11 cellular contexts compared by ENCODE assay signal in the genomic region with DNA sequence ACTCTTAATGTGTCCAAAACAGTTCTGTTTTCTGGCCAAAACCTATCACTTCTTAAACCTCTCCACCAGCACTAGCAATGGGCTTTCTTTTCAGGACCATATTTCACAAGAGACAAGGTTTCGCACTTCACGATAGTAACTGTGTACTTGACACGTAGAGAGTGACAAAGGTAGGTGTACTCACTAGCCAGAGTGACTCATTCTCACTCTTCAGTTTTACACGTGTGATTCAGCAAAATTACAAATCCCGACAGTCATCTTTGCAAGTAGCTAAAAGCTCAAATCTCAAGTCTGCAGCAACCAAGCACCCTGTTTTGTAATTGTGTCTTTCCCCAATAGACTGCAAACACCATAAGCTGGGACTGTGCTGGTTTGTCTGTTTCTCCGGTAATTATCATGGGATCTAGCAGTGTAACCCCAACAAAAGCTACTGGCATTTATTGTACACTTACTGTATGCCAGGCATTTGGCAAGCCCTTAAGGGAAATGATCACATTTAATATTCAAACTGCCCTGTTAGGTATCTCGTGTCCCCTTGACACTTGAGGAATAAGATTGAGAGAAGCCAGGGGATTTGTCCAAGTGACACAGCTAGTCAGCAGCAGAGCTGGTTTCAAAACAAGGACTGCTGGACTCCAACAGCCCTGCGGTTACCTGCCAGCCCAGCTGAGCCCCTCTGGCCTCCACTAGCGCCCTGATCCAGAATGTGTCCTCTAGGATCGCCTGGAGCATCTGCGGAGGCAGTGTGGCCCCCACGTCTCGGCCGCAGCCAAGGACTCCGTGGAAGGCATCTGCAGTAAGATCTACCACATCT. TPM values are rescaled to one million over a fixed set of nuclear protein-coding genes. Genes with fewer than 3 reads are reported as not detected.
DNase-seq lines count a peak whose midpoint lies in the region; ATAC-seq and TF ChIP-seq lines count a peak whose summit lies in the region.
"Had no signal": no experiment of that assay in that cellular context is flagged by ENCODE, and none has a peak within 500 bp of the region (broad histone marks: within the 10 kb centered on the region; RNA-seq: fewer than 3 reads in every experiment).

No MANE protein-coding gene starts in this region.

- H3K4me1 Mint-ChIP-seq in CD8-positive, alpha-beta memory T cell: peaks cover 4 to 25% (median 15%) of the 10 kb centered on the region in 3 donors

- no peak for ATAC-seq in HG02642 (IDR thresholded peaks at IDR 0.05; ENCODE audit: poor library complexity, unreplicated experiment)
- no peak for ATAC-seq in HG02870 (IDR thresholded peaks at IDR 0.05; ENCODE audit: unreplicated experiment)

- peak overlapping the region in 1 of 7 donors; percentile 39 for H3K4me3 Mint-ChIP-seq in CD8-positive, alpha-beta memory T cell
- H3K4me3 Mint-ChIP-seq: activated B cell treated with CpG ODN at 0.5 μM for 24 hours had no signal

- POLR2A ChIA-PET in CD8-positive, alpha-beta memory T cell (lab: Charles Lee): interaction anchor here (1.0 kb wide), 1 partner anchor 11 kb away, joined by 3 read pairs; no protein-coding TSS in a partner anchor

- CTCF ChIA-PET in CD8-positive, alpha-beta memory T cell (lab: Charles Lee): interaction anchor here (0.8 to 3.8 kb wide), 3 partner anchors 25 to 69 kb away, joined by 3 to 26 read pairs (median 3); a partner anchor contains a TSS

- intact Hi-C loops in vagina (cut with DNase I): no loop called here

- peak overlapping the region in 7 of 8 donors; percentile 27 to 87 (median 55) for H3K27ac Mint-ChIP-seq in CD8-positive, alpha-beta memory T cell
- H3K27ac Mint-ChIP-seq: activated B cell treated with CpG ODN at 0.5 μM for 24 hours had no signal

- H3K4me3 ChIP-seq in CD8-positive, alpha-beta memory T cell (ENCODE audit: low read length): no peak overlapping the region
- H3K4me3 ChIP-seq in adipocyte (ENCODE audit: low read length) (no peak overlapping the region), vagina (no peak overlapping the region)

- H3K27me3 ChIP-seq in CD8-positive, alpha-beta memory T cell (ENCODE audit: insufficient read depth, low read length, poor library complexity, severe bottlenecking): no peaks in the 10 kb centered on the region
- H3K27me3 ChIP-seq in adipocyte (replicated peaks; ENCODE audit: control insufficient read depth, insufficient read depth, low read length) (no peaks in the 10 kb centered on the region), vagina (no peaks in the 10 kb centered on the region)

- H3K27me3 Mint-ChIP-seq in CD8-positive, alpha-beta memory T cell: no peaks in the 10 kb centered on the region
- H3K27me3 Mint-ChIP-seq: activated B cell treated with CpG ODN at 0.5 μM for 24 hours had no signal

- no peaks in the 10 kb centered on the region for H3K9me3 ChIP-seq in CD8-positive, alpha-beta memory T cell (ENCODE audit: low read length)
- H3K9me3 ChIP-seq in adipocyte (ENCODE audit: control insufficient read depth, low read length): no peaks in the 10 kb centered on the region
- no peaks in the 10 kb centered on the region for H3K9me3 ChIP-seq in vagina

- peaks cover 10% of the 10 kb centered on the region for H3K4me1 ChIP-seq in CD8-positive, alpha-beta memory T cell (ENCODE audit: insufficient read depth, low read length)
- H3K4me1 ChIP-seq in adipocyte (ENCODE audit: control insufficient read depth, insufficient read depth, low read length) (peaks cover 33% of the 10 kb centered on the region), vagina (peaks cover 26% of the 10 kb centered on the region)

- DNase-seq in CD8-positive, alpha-beta memory T cell: no peak
- DNase-seq in LHCN-M2 (ENCODE audit: low read depth) (peak; percentile 64), adipocyte (ENCODE audit: low read depth) (no peak), kidney tubule cell (ENCODE audit: low spot score) (peak; percentile 60), vagina (ENCODE audit: extremely low spot score in 2 of 2) (no peak)
- no peak for DNase-seq in activated effector memory CD4-positive, alpha-beta T cell treated with Interleukin-2 at 50 U/mL for 16 hours
- DNase-seq: activated B cell treated with CpG ODN at 0.5 μM for 24 hours, Kasumi-1, small intestine had no signal

- no peak for TF ChIP-seq CTCF in vagina (IDR thresholded peaks at IDR 0.05)

- H3K9me3 Mint-ChIP-seq in CD8-positive, alpha-beta memory T cell: no peaks in the 10 kb centered on the region
- H3K9me3 Mint-ChIP-seq: activated B cell treated with CpG ODN at 0.5 μM for 24 hours had no signal

- peaks cover 77% of the 10 kb centered on the region for H3K36me3 ChIP-seq in CD8-positive, alpha-beta memory T cell (ENCODE audit: insufficient read depth, low read length)
- H3K36me3 ChIP-seq in adipocyte (ENCODE audit: control insufficient read depth, insufficient read depth, low read length, severe bottlenecking): peaks cover 90% of the 10 kb centered on the region
- H3K36me3 ChIP-seq in vagina: peaks cover 8 to 96% of the 10 kb centered on the region in 2 donors

- TF ChIP-seq POLR2A in vagina (IDR thresholded peaks at IDR 0.05): no peak

- peaks cover 4 to 89% (median 4%) of the 10 kb centered on the region in 3 donors for H3K36me3 Mint-ChIP-seq in CD8-positive, alpha-beta memory T cell

- peak overlapping the region; percentile 57 for H3K9ac ChIP-seq in adipocyte (ENCODE audit: low read length)

- no peak overlapping the region for H3K27ac ChIP-seq in CD8-positive, alpha-beta memory T cell (ENCODE audit: low read depth, low read length)
- no peak overlapping the region for H3K27ac ChIP-seq in vagina

RNA-seq across cellular contexts. Expression of a gene that starts 9.9 kb away (rescaled TPM):
- total RNA-seq in CD8-positive, alpha-beta memory T cell: 10 to 100 TPM; 33.6 to 34.1 TPM
- 88.0 TPM for polyA plus RNA-seq in CD8-positive, alpha-beta memory T cell
- total RNA-seq in LHCN-M2 (2014; rRNA removed) (10.2 and 13.6 TPM in 2 replicates), vagina (36.6 TPM)
- 25.7 TPM for polyA plus RNA-seq in LHCN-M2 (2012)

RNA-seq across cellular contexts. Expression of a gene that starts 27.6 kb away (rescaled TPM):
- 10 to 100 TPM; 37.5 to 38.3 TPM for total RNA-seq in CD8-positive, alpha-beta memory T cell
- 14.6 TPM for polyA plus RNA-seq in CD8-positive, alpha-beta memory T cell
- total RNA-seq in LHCN-M2 (2014; rRNA removed) (15.3 and 15.9 TPM in 2 replicates), vagina (24.1 TPM)
- 8.5 TPM for polyA plus RNA-seq in LHCN-M2 (2012)

RNA-seq across cellular contexts. Expression of a gene that starts 32.4 kb away (rescaled TPM):
- 1 to 10 TPM; 2.5 to 3.2 TPM for total RNA-seq in CD8-positive, alpha-beta memory T cell
- polyA plus RNA-seq in CD8-positive, alpha-beta memory T cell: 0.45 TPM
- total RNA-seq in LHCN-M2 (2014; rRNA removed) (7.2 and 10.3 TPM in 2 replicates), vagina (292 TPM)
- polyA plus RNA-seq in LHCN-M2 (2012): 8.0 TPM

RNA-seq across cellular contexts. Expression of a gene that starts 53.2 kb away (rescaled TPM):
- total RNA-seq in CD8-positive, alpha-beta memory T cell: 10 to 100 TPM; 81.1 to 82.1 TPM
- 219 TPM for polyA plus RNA-seq in CD8-positive, alpha-beta memory T cell
- total RNA-seq in LHCN-M2 (2014; rRNA removed) (118 and 180 TPM in 2 replicates), vagina (114 TPM)
- 196 TPM for polyA plus RNA-seq in LHCN-M2 (2012)

RNA-seq across cellular contexts. Expression of a gene that starts 53.4 kb away (rescaled TPM):
- 1 to 10 TPM; 2.7 to 2.8 TPM for total RNA-seq in CD8-positive, alpha-beta memory T cell
- polyA plus RNA-seq in CD8-positive, alpha-beta memory T cell: 0.94 TPM
- total RNA-seq in LHCN-M2 (2014; rRNA removed) (5.4 and 9.0 TPM in 2 replicates), vagina (15.2 TPM)
- 3.5 TPM for polyA plus RNA-seq in LHCN-M2 (2012)

Comparison
In these comparisons a context has a peak if more than half of its experiments do, and no peak if none do; other contexts are left out.
1. DNase-seq: peak in LHCN-M2 (single experiment) and kidney tubule cell (single experiment); none in CD8-positive, alpha-beta memory T cell (0 of 5), adipocyte (single experiment), vagina (0 of 2) and activated effector memory CD4-positive, alpha-beta T cell treated with Interleukin-2 at 50 U/mL for 16 hours (single experiment).
2. RNA of a gene that starts 32.4 kb away (total RNA-seq): 292 TPM in vagina (single experiment); 7.2 to 10.3 TPM in LHCN-M2 and 2.5 to 3.2 TPM in CD8-positive, alpha-beta memory T cell; every median in the first group is over 10 times any median in the second.